1 cellular context compared by ENCODE assay signal in genomic region chr19:45405435-45406164, GRCh38.
TF ChIP-seq lines count a peak whose summit lies in the region.

No MANE protein-coding gene starts in this region.

TF ChIP-seq in HepG2, 621 proteins besides CTCF, POLR2A, EP300 and RAD21 (continued from another document and continues in another):
- TF ChIP-seq STAT6 (CRISPR knock-in tag; IDR thresholded peaks at IDR 0.05; ENCODE audit: borderline replicate concordance) (peak; percentile 68; the same call in 1 of the 2 replicates), ZNF225 (CRISPR knock-in tag; IDR thresholded peaks at IDR 0.05) (no peak), DRAP1 (CRISPR knock-in tag; IDR thresholded peaks at IDR 0.05) (peak; percentile 58; the same call in 1 of the 2 replicates), NFIB (CRISPR knock-in tag; IDR thresholded peaks at IDR 0.05; ENCODE audit: borderline replicate concordance) (no peak), HNRNPL (IDR thresholded peaks at IDR 0.05; ENCODE audit: low read depth, low read length) (no peak), SRSF4 (IDR thresholded peaks at IDR 0.05; ENCODE audit: low read depth, low read length, poor library complexity, severe bottlenecking) (no peak), CSRNP1 (CRISPR knock-in tag; IDR thresholded peaks at IDR 0.05) (no peak), BORCS8-MEF2B (CRISPR knock-in tag; IDR thresholded peaks at IDR 0.05) (peak; percentile 8; the same call in 1 of the 2 replicates), ZNF20 (CRISPR knock-in tag; IDR thresholded peaks at IDR 0.05) (no peak), RFX5 (IDR thresholded peaks at IDR 0.05; ENCODE audit: low read depth, low read length) (no peak), TEAD3 (CRISPR knock-in tag; optimal IDR thresholded peaks at IDR 0.05; ENCODE audit: borderline replicate concordance) (peak; percentile 90), AHDC1 (CRISPR knock-in tag; IDR thresholded peaks at IDR 0.05; ENCODE audit: borderline replicate concordance) (0 out of 2 replicates have a peak, but pooled peaks have one; percentile 31), HOXA3 (CRISPR knock-in tag; IDR thresholded peaks at IDR 0.05) (no peak), SYNCRIP (IDR thresholded peaks at IDR 0.05; ENCODE audit: insufficient read depth, low read depth, low read length) (no peak), RELA (CRISPR knock-in tag; IDR thresholded peaks at IDR 0.05) (no peak), ZNF335 (CRISPR knock-in tag; IDR thresholded peaks at IDR 0.05) (no peak), ZNF574 (CRISPR knock-in tag; IDR thresholded peaks at IDR 0.05) (peak; percentile 83), ETV6 (CRISPR knock-in tag; conservative IDR thresholded peaks at IDR 0.05) (no peak), TMF1 (CRISPR knock-in tag; IDR thresholded peaks at IDR 0.05; ENCODE audit: low read depth) (no peak), CBX1 (IDR thresholded peaks at IDR 0.05; ENCODE audit: low read depth) (no peak), MAFK (conservative IDR thresholded peaks at IDR 0.05 in 1 of 2, IDR thresholded peaks at IDR 0.05 in 1 of 2; ENCODE audit: low read length in 2 of 2) (no peak), CREM (IDR thresholded peaks at IDR 0.05) (peak; percentile 97), CREM (CRISPR knock-in tag; IDR thresholded peaks at IDR 0.05) (no peak), MEIS2 (CRISPR knock-in tag; IDR thresholded peaks at IDR 0.05) (no peak), ZNF589 (CRISPR knock-in tag; conservative IDR thresholded peaks at IDR 0.05) (no peak), ZFP36L2 (CRISPR knock-in tag; IDR thresholded peaks at IDR 0.05) (no peak), ARHGAP35 (CRISPR knock-in tag; IDR thresholded peaks at IDR 0.05; ENCODE audit: borderline replicate concordance) (no peak; the same call in 1 of the 2 replicates), PRMT3 (CRISPR knock-in tag; IDR thresholded peaks at IDR 0.05; ENCODE audit: borderline replicate concordance, low read depth) (no peak), PRDM10 (CRISPR knock-in tag; IDR thresholded peaks at IDR 0.05; ENCODE audit: low read depth) (peak; percentile 46; the same call in 1 of the 2 replicates), ZSCAN25 (CRISPR knock-in tag; IDR thresholded peaks at IDR 0.05) (no peak), ATF6 (CRISPR knock-in tag; conservative IDR thresholded peaks at IDR 0.05) (no peak; the same call in 1 of the 2 replicates)
- TF ChIP-seq, protein P1, sequence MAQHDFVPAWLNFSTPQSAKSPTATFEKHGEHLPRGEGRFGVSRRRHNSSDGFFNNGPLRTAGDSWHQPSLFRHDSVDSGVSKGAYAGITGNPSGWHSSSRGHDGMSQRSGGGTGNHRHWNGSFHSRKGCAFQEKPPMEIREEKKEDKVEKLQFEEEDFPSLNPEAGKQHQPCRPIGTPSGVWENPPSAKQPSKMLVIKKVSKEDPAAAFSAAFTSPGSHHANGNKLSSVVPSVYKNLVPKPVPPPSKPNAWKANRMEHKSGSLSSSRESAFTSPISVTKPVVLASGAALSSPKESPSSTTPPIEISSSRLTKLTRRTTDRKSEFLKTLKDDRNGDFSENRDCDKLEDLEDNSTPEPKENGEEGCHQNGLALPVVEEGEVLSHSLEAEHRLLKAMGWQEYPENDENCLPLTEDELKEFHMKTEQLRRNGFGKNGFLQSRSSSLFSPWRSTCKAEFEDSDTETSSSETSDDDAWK (CRISPR knock-in tag; IDR thresholded peaks at IDR 0.05), result no peak
- TF ChIP-seq, protein P2, sequence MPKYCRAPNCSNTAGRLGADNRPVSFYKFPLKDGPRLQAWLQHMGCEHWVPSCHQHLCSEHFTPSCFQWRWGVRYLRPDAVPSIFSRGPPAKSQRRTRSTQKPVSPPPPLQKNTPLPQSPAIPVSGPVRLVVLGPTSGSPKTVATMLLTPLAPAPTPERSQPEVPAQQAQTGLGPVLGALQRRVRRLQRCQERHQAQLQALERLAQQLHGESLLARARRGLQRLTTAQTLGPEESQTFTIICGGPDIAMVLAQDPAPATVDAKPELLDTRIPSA (CRISPR knock-in tag; IDR thresholded peaks at IDR 0.05; ENCODE audit: borderline replicate concordance), result no peak
- TF ChIP-seq, protein P3, sequence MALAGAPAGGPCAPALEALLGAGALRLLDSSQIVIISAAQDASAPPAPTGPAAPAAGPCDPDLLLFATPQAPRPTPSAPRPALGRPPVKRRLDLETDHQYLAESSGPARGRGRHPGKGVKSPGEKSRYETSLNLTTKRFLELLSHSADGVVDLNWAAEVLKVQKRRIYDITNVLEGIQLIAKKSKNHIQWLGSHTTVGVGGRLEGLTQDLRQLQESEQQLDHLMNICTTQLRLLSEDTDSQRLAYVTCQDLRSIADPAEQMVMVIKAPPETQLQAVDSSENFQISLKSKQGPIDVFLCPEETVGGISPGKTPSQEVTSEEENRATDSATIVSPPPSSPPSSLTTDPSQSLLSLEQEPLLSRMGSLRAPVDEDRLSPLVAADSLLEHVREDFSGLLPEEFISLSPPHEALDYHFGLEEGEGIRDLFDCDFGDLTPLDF (CRISPR knock-in tag; IDR thresholded peaks at IDR 0.05), result peak; percentile 86
